ENCODE assay signal across 13 cellular contexts in genomic region chr1:201011616-201012015, GRCh38. TPM values are rescaled to one million over a fixed set of nuclear protein-coding genes. Genes with fewer than 3 reads are reported as not detected.
DNase-seq lines count a peak whose midpoint lies in the region; ATAC-seq and TF ChIP-seq lines count a peak whose summit lies in the region.
"Had no signal": no experiment of that assay in that cellular context is flagged by ENCODE, and none has a peak within 500 bp of the region (broad histone marks: within the 10 kb centered on the region; RNA-seq: fewer than 3 reads in every experiment).

No MANE protein-coding gene starts in this region.

- ATAC-seq in activated CD8-positive, alpha-beta memory T cell treated with anti-CD3 and anti-CD28 coated beads, Interleukin-2, amount 10 ng/mL, durations not matched to agents 7 days and 5 days: no peak
- no peak for ATAC-seq in stimulated activated effector memory CD8-positive, alpha-beta T cell treated with anti-CD3 and anti-CD28 coated beads, Interleukin-12 subunit alpha, Interleukin-12 subunit beta, amount 100 ng/mL, for 72 hours
- ATAC-seq in activated T-cell treated with anti-CD3 and anti-CD28 coated beads, Interleukin-2, amount 50 U/mL, for 72 hours (replicated peaks in 1 of 2): no peak

- peak overlapping the region; percentile 82 for H3K27ac Mint-ChIP-seq in activated CD8-positive, alpha-beta memory T cell treated with anti-CD3 and anti-CD28 coated beads, Interleukin-2, amount 10 ng/mL, durations not matched to agents 7 days and 5 days
- no peak overlapping the region for H3K27ac Mint-ChIP-seq in stimulated activated effector memory CD8-positive, alpha-beta T cell treated with anti-CD3 and anti-CD28 coated beads, Interleukin-12 subunit alpha, Interleukin-12 subunit beta, amount 100 ng/mL, for 72 hours
- H3K27ac Mint-ChIP-seq in activated T-cell treated with anti-CD3 and anti-CD28 coated beads, Interleukin-2, amount 50 U/mL, for 72 hours: no peak overlapping the region

- no peak for DNase-seq in activated CD8-positive, alpha-beta memory T cell treated with anti-CD3 and anti-CD28 coated beads, Interleukin-2, amount 10 ng/mL, durations not matched to agents 7 days and 5 days
- no peak for DNase-seq in activated CD8-positive, alpha-beta memory T cell treated with anti-CD3 and anti-CD28 coated beads for 24 hours
- DNase-seq in NCI-H2029 (lab: John Stamatoyannopoulos, UW) (peak; percentile 80), WERI-Rb-1 (peak; percentile 93), Ammon's horn (ENCODE audit: low spot score) (no peak), RKO (ENCODE audit: low spot score) (no peak)
- DNase-seq in stimulated activated effector memory CD8-positive, alpha-beta T cell treated with anti-CD3 and anti-CD28 coated beads, Interleukin-12 subunit alpha, Interleukin-12 subunit beta, amount 100 ng/mL, for 72 hours (ENCODE audit: low spot score in 2 of 2): no peak
- no peak for DNase-seq in activated T-cell treated with anti-CD3 and anti-CD28 coated beads, Interleukin-2, amount 50 U/mL, for 72 hours
- DNase-seq: dermis blood vessel endothelial cell, esophagus squamous epithelium, kidney glomerular epithelial cell, tibial artery had no signal

- peaks cover 77% of the 10 kb centered on the region for H3K4me1 Mint-ChIP-seq in activated CD8-positive, alpha-beta memory T cell treated with anti-CD3 and anti-CD28 coated beads, Interleukin-2, amount 10 ng/mL, durations not matched to agents 7 days and 5 days
- H3K4me1 Mint-ChIP-seq in stimulated activated effector memory CD8-positive, alpha-beta T cell treated with anti-CD3 and anti-CD28 coated beads, Interleukin-12 subunit alpha, Interleukin-12 subunit beta, amount 100 ng/mL, for 72 hours: peaks cover 56% of the 10 kb centered on the region
- peaks cover 54% of the 10 kb centered on the region for H3K4me1 Mint-ChIP-seq in activated T-cell treated with anti-CD3 and anti-CD28 coated beads, Interleukin-2, amount 50 U/mL, for 72 hours (ENCODE audit: low read depth)

- no peaks in the 10 kb centered on the region for H3K27me3 Mint-ChIP-seq in activated CD8-positive, alpha-beta memory T cell treated with anti-CD3 and anti-CD28 coated beads, Interleukin-2, amount 10 ng/mL, durations not matched to agents 7 days and 5 days
- no peaks in the 10 kb centered on the region for H3K27me3 Mint-ChIP-seq in activated T-cell treated with anti-CD3 and anti-CD28 coated beads, Interleukin-2, amount 50 U/mL, for 72 hours (ENCODE audit: low read depth)

- no peak for TF ChIP-seq CTCF in WERI-Rb-1 (IDR thresholded peaks at IDR 0.05; ENCODE audit: low read depth, low read length)

- no peaks in the 10 kb centered on the region for H3K9me3 Mint-ChIP-seq in activated CD8-positive, alpha-beta memory T cell treated with anti-CD3 and anti-CD28 coated beads, Interleukin-2, amount 10 ng/mL, durations not matched to agents 7 days and 5 days (ENCODE audit: low read depth)
- H3K9me3 Mint-ChIP-seq in stimulated activated effector memory CD8-positive, alpha-beta T cell treated with anti-CD3 and anti-CD28 coated beads, Interleukin-12 subunit alpha, Interleukin-12 subunit beta, amount 100 ng/mL, for 72 hours: no peaks in the 10 kb centered on the region
- H3K9me3 Mint-ChIP-seq in activated T-cell treated with anti-CD3 and anti-CD28 coated beads, Interleukin-2, amount 50 U/mL, for 72 hours: no peaks in the 10 kb centered on the region

- H3K9me3 ChIP-seq in WERI-Rb-1 (ENCODE audit: severe bottlenecking): no peaks in the 10 kb centered on the region
- H3K9me3 ChIP-seq: esophagus squamous epithelium, tibial artery had no signal

- H3K4me3 ChIP-seq in WERI-Rb-1 (ENCODE audit: low read depth, low read length): no peak overlapping the region
- H3K4me3 ChIP-seq: esophagus squamous epithelium, SJSA1, tibial artery had no signal

- H3K4me3 Mint-ChIP-seq in activated CD8-positive, alpha-beta memory T cell treated with anti-CD3 and anti-CD28 coated beads, Interleukin-2, amount 10 ng/mL, durations not matched to agents 7 days and 5 days: no peak overlapping the region
- peak overlapping the region; percentile 30 for H3K4me3 Mint-ChIP-seq in stimulated activated effector memory CD8-positive, alpha-beta T cell treated with anti-CD3 and anti-CD28 coated beads, Interleukin-12 subunit alpha, Interleukin-12 subunit beta, amount 100 ng/mL, for 72 hours
- no peak overlapping the region for H3K4me3 Mint-ChIP-seq in activated T-cell treated with anti-CD3 and anti-CD28 coated beads, Interleukin-2, amount 50 U/mL, for 72 hours

- peaks cover 23% of the 10 kb centered on the region for H3K36me3 Mint-ChIP-seq in activated CD8-positive, alpha-beta memory T cell treated with anti-CD3 and anti-CD28 coated beads, Interleukin-2, amount 10 ng/mL, durations not matched to agents 7 days and 5 days
- H3K36me3 Mint-ChIP-seq in stimulated activated effector memory CD8-positive, alpha-beta T cell treated with anti-CD3 and anti-CD28 coated beads, Interleukin-12 subunit alpha, Interleukin-12 subunit beta, amount 100 ng/mL, for 72 hours: peaks cover 31% of the 10 kb centered on the region
- H3K36me3 Mint-ChIP-seq in activated T-cell treated with anti-CD3 and anti-CD28 coated beads, Interleukin-2, amount 50 U/mL, for 72 hours (ENCODE audit: insufficient read depth in 2 of 2): peaks cover 3% of the 10 kb centered on the region in 2 donors

- peaks cover 71% of the 10 kb centered on the region for H3K36me3 ChIP-seq in WERI-Rb-1
- H3K36me3 ChIP-seq: esophagus squamous epithelium, SJSA1, tibial artery had no signal

- peak overlapping the region; percentile 98 for H3K27ac ChIP-seq in WERI-Rb-1
- H3K27ac ChIP-seq: esophagus squamous epithelium, SJSA1, tibial artery had no signal

- CTCF ChIA-PET in activated CD8-positive, alpha-beta memory T cell treated with anti-CD3 and anti-CD28 coated beads, Interleukin-2, amount 10 ng/mL, durations not matched to agents 7 days and 5 days (lab: Charles Lee): interaction anchor here (1.5 to 8.7 kb wide), 5 partner anchors 9 to 40 kb away, joined by 7 to 71 read pairs (median 9); partner anchors contain the start of gene KIF21B

- H3K27me3 ChIP-seq in WERI-Rb-1 (ENCODE audit: insufficient read depth, low read depth, severe bottlenecking): no peaks in the 10 kb centered on the region
- H3K27me3 ChIP-seq: SJSA1 had no signal

RNA-seq across cellular contexts. Expression of gene KIF21B, which starts 11.9 kb away (rescaled TPM):
- total RNA-seq in activated CD8-positive, alpha-beta memory T cell treated with anti-CD3 and anti-CD28 coated beads, Interleukin-2, amount 10 ng/mL, durations not matched to agents 7 days and 5 days: 100 to 1,000 TPM; 102 to 155 TPM
- 100 to 1,000 TPM in 1 of 2 donors, 10 to 100 TPM in 1; 91.7 to 101 TPM for total RNA-seq in activated T-cell treated with anti-CD3 and anti-CD28 coated beads, Interleukin-2, amount 50 U/mL, for 72 hours

Comparison
In these comparisons a context has a peak if more than half of its experiments do, and no peak if none do; other contexts are left out.
1. DNase-seq: peak in NCI-H2029 (single experiment) and WERI-Rb-1 (single experiment); none in activated CD8-positive, alpha-beta memory T cell treated with anti-CD3 and anti-CD28 coated beads, Interleukin-2, amount 10 ng/mL, durations not matched to agents 7 days and 5 days (single experiment), activated CD8-positive, alpha-beta memory T cell treated with anti-CD3 and anti-CD28 coated beads for 24 hours (single experiment), stimulated activated effector memory CD8-positive, alpha-beta T cell treated with anti-CD3 and anti-CD28 coated beads, Interleukin-12 subunit alpha, Interleukin-12 subunit beta, amount 100 ng/mL, for 72 hours (0 of 2), activated T-cell treated with anti-CD3 and anti-CD28 coated beads, Interleukin-2, amount 50 U/mL, for 72 hours (0 of 2), Ammon's horn (single experiment) and RKO (single experiment).